In the genomic region with DNA sequence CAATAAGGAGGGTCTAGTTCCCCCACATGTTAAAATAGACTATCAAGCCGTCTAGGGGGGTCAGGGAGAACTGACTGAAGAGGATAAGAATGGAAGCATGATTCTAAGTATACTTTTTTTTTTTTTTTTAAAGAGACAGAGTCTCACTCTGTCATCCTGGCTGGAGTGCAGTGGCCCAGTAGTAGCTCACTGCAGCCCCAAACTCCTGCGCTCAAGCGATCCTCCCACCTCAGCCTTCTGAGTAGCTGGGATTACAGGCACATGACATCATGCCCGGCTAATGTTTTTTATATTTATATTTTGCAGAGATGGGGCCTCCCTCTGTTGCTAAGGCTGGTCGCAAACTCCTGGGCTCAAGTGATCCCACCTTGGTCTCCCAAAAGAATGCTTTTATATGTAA, we compare ENCODE assay signal across 21 cellular contexts.
"Had no signal": no experiment of that assay in that cellular context is flagged by ENCODE, and none has a peak within 500 bp of the region (broad histone marks: within the 10 kb centered on the region; RNA-seq: fewer than 3 reads in every experiment).

No MANE protein-coding gene starts in this region.

- H3K9ac ChIP-seq: SK-N-SH had no signal

- H3K27me3 ChIP-seq: MG63 had no signal

- FAIRE-seq: RCC 7860 had no signal

- H3K4me3 ChIP-seq: MG63 had no signal

- H3K4me2 ChIP-seq: SK-N-SH had no signal

- DNase-seq: Karpas-422, KG1, MG63, NCI-H1092, NCI-H1105 treated with DMSO at 0.1 percent for 48 hours, NCI-H1417 treated with DMSO at 0.1 percent for 48 hours, NCI-H146, NCI-H1694 treated with DMSO at 0.1 percent for 48 hours, NCI-H1930, NCI-H2081, NCI-H2107, NCI-H2227 treated with DMSO at 0.1 percent for 48 hours, NCI-H446, NCI-H510A, NCI-H524 treated with DMSO at 0.1 percent for 48 hours, NCI-H69, NCI-H774, RPMI8226, SHP77, SK-N-SH had no signal

- H3K9me3 ChIP-seq: MG63, SK-N-SH had no signal
